Comparison of ENCODE assay signal across 10 cellular contexts in genomic region chr11:7469351-7469865, GRCh38. TPM values are rescaled to one million over a fixed set of nuclear protein-coding genes. Genes with fewer than 3 reads are reported as not detected.
"Had no signal": no experiment of that assay in that cellular context is flagged by ENCODE, and none has a peak within 500 bp of the region (broad histone marks: within the 10 kb centered on the region; RNA-seq: fewer than 3 reads in every experiment).

No MANE protein-coding gene starts in this region.

- H3K4me3 ChIP-seq: GM23248, K562 had no signal

- DNase-seq: GM23248, GOT3, H9, HCEC 1CT, IMR-90, KG1 had no signal

- H3K9ac ChIP-seq: GM23248 had no signal

- ATAC-seq: K562 had no signal

- FAIRE-seq: H54, HTR-8/SVneo, K562 had no signal

- H3K27ac ChIP-seq: GM23248 had no signal

- H2AFZ ChIP-seq: GM23248 had no signal

RNA-seq across cellular contexts. Expression of gene OLFML1, which starts 15.9 kb away (rescaled TPM):
- total RNA-seq: H9, HT-29, K562 had no signal
- polyA plus RNA-seq: K562 had no signal
